Comparison of ENCODE assay signal across 16 cellular contexts in genomic region chr19:19492026-19492610, GRCh38. TPM values are rescaled to one million over a fixed set of nuclear protein-coding genes. Genes with fewer than 3 reads are reported as not detected.
DNase-seq lines count a peak whose midpoint lies in the region; ATAC-seq, FAIRE-seq and TF ChIP-seq lines count a peak whose summit lies in the region.
"Had no signal": no experiment of that assay in that cellular context is flagged by ENCODE, and none has a peak within 500 bp of the region (broad histone marks: within the 10 kb centered on the region; RNA-seq: fewer than 3 reads in every experiment).

No MANE protein-coding gene starts in this region.

- TF ChIP-seq EP300 in HepG2 (IDR thresholded peaks at IDR 0.05; ENCODE audit: low read depth in 2 of 2, low read length in 2 of 2) (no peak), HepG2 (CRISPR knock-in tag; IDR thresholded peaks at IDR 0.05; ENCODE audit: borderline replicate concordance) (no peak)

- H3K36me3 ChIP-seq in HepG2 (replicated peaks in 1 of 2; ENCODE audit: control insufficient read depth in 1 of 2, insufficient read depth in 2 of 2, low read length in 2 of 2): peaks cover 24 to 48% of the 10 kb centered on the region in 2 experiments; a peak in 4 of 5 replicates

- TF ChIP-seq RAD21 in HepG2 (CRISPR knock-in tag; IDR thresholded peaks at IDR 0.05): no peak

- H3K27me3 ChIP-seq in HepG2 (ENCODE audit: control insufficient read depth in 1 of 2, insufficient read depth in 2 of 2, low read length in 2 of 2): no peaks in the 10 kb centered on the region; a peak in 1 of 5 replicates

- WGBS in HepG2 (ENCODE audit: low lambda C conversion rate): 95% methylated on average over 11 of the region's 21 CpGs

- peaks cover 6% of the 10 kb centered on the region for H3K79me2 ChIP-seq in HepG2 (ENCODE audit: insufficient read depth, low read length)

- POLR2A ChIA-PET in WTC11 (lab: Charles Lee) (no interaction called here), HepG2 (lab: Yijun Ruan, JAX) (no interaction called here)

- no peak for FAIRE-seq in HepG2 (lab: Jason Lieb, UNC)
- FAIRE-seq: A204.1, HTR-8/SVneo had no signal

- no peak for TF ChIP-seq CTCF in WTC11 (IDR thresholded peaks at IDR 0.05)
- no peak for TF ChIP-seq CTCF in HepG2 (CRISPR knock-in tag; IDR thresholded peaks at IDR 0.05)

- H3K9ac ChIP-seq in HepG2 (ENCODE audit: insufficient read depth, low read depth, low read length): no peak overlapping the region

- peaks cover under 1% of the 10 kb centered on the region; the same call in 1 of the 2 replicates for H4K20me1 ChIP-seq in HepG2 (ENCODE audit: insufficient read depth, low read length)

- H3K9me3 ChIP-seq in HepG2 (ENCODE audit: low read length): no peaks in the 10 kb centered on the region

- intact Hi-C loops in HepG2 (cut with micrococcal nuclease; ENCODE audit: unreplicated experiment): no loop called here

- no peaks in the 10 kb centered on the region for H3K27me3 Mint-ChIP-seq in activated naive CD8-positive, alpha-beta T cell treated with anti-CD3 and anti-CD28 coated beads for 36 hours
- H3K27me3 Mint-ChIP-seq in activated naive CD8-positive, alpha-beta T cell treated with anti-CD3 and anti-CD28 coated beads, Interleukin-2, amount 50 U/mL, for 24 hours: no peaks in the 10 kb centered on the region
- H3K27me3 Mint-ChIP-seq in WTC11 (ENCODE audit: low read depth): no peaks in the 10 kb centered on the region
- H3K27me3 Mint-ChIP-seq in immature natural killer cell (ENCODE audit: low read depth in 3 of 3): peaks cover 5 to 44% (median 19%) of the 10 kb centered on the region in 3 donors
- H3K27me3 Mint-ChIP-seq: B cell; CD4-positive, alpha-beta T cell had no signal

- no peak for TF ChIP-seq POLR2A in HepG2 (IDR thresholded peaks at IDR 0.05; ENCODE audit: insufficient read depth in 1 of 2, low read depth in 2 of 2, low read length in 2 of 2)

- H3K27ac ChIP-seq in HepG2 (ENCODE audit: extremely low read length, insufficient read depth, low read length): no peak overlapping the region

- in situ Hi-C loops in HepG2 (cut with HindIII; ENCODE audit: extremely low pct_ligation_motif_present, low pct_unique_long_range_greater_than_20kb): loop anchor here (5.0 kb wide), 1 partner anchor 125 kb away; no protein-coding TSS in a partner anchor

- peaks cover 36% of the 10 kb centered on the region for H3K4me1 ChIP-seq in HepG2 (ENCODE audit: insufficient read depth, low read length)

- no peak for DNase-seq in activated naive CD8-positive, alpha-beta T cell treated with anti-CD3 and anti-CD28 coated beads for 36 hours
- no peak for DNase-seq in activated naive CD8-positive, alpha-beta T cell treated with anti-CD3 and anti-CD28 coated beads, Interleukin-2, amount 50 U/mL, for 24 hours
- no peak for DNase-seq in WTC11 (ENCODE audit: low spot score)
- no peak for DNase-seq in HepG2 (ENCODE audit: low spot score)
- DNase-seq in NAMALWA (ENCODE audit: low spot score): no peak
- no peak for DNase-seq in immature natural killer cell
- DNase-seq: C1 segment of cervical spinal cord; Calu3; CD4-positive, alpha-beta T cell; DMS 273 treated with DMSO at 0.1 percent for 48 hours; HCEC 1CT; HFFc6 had no signal

- ATAC-seq in activated naive CD8-positive, alpha-beta T cell treated with anti-CD3 and anti-CD28 coated beads, Interleukin-2, amount 50 U/mL, for 24 hours: no peak
- no peak for ATAC-seq in WTC11
- ATAC-seq in HepG2: no peak
- ATAC-seq in GM19324 (IDR thresholded peaks at IDR 0.05; ENCODE audit: low FRiP score, unreplicated experiment): no peak

- H3K36me3 Mint-ChIP-seq in activated naive CD8-positive, alpha-beta T cell treated with anti-CD3 and anti-CD28 coated beads for 36 hours: peaks cover 10% of the 10 kb centered on the region
- H3K36me3 Mint-ChIP-seq in activated naive CD8-positive, alpha-beta T cell treated with anti-CD3 and anti-CD28 coated beads, Interleukin-2, amount 50 U/mL, for 24 hours (ENCODE audit: low read depth): peaks cover 24% of the 10 kb centered on the region
- peaks cover 42% of the 10 kb centered on the region for H3K36me3 Mint-ChIP-seq in WTC11
- H3K36me3 Mint-ChIP-seq in immature natural killer cell: peaks cover 0 to 9% (median 4%) of the 10 kb centered on the region in 3 donors

- H3K4me3 Mint-ChIP-seq in activated naive CD8-positive, alpha-beta T cell treated with anti-CD3 and anti-CD28 coated beads for 36 hours: no peak overlapping the region
- no peak overlapping the region for H3K4me3 Mint-ChIP-seq in activated naive CD8-positive, alpha-beta T cell treated with anti-CD3 and anti-CD28 coated beads, Interleukin-2, amount 50 U/mL, for 24 hours
- H3K4me3 Mint-ChIP-seq in WTC11 (no peak overlapping the region), immature natural killer cell (no peak overlapping the region)
- H3K4me3 Mint-ChIP-seq: B cell; CD4-positive, alpha-beta T cell; HFFc6 had no signal

- no peak overlapping the region for H3K4me2 ChIP-seq in HepG2 (ENCODE audit: low read depth, low read length)

- H3K4me3 ChIP-seq in HepG2 (replicated peaks in 1 of 3; ENCODE audit: insufficient read depth in 1 of 3, low read depth in 2 of 3, low read length in 3 of 3): no peak overlapping the region

- no peaks in the 10 kb centered on the region for H3K9me3 Mint-ChIP-seq in activated naive CD8-positive, alpha-beta T cell treated with anti-CD3 and anti-CD28 coated beads for 36 hours
- H3K9me3 Mint-ChIP-seq in activated naive CD8-positive, alpha-beta T cell treated with anti-CD3 and anti-CD28 coated beads, Interleukin-2, amount 50 U/mL, for 24 hours: no peaks in the 10 kb centered on the region
- no peaks in the 10 kb centered on the region for H3K9me3 Mint-ChIP-seq in WTC11
- no peaks in the 10 kb centered on the region for H3K9me3 Mint-ChIP-seq in immature natural killer cell
- H3K9me3 Mint-ChIP-seq: CD4-positive, alpha-beta T cell; HFFc6 had no signal

- no TSS peak for BruUV-seq in HepG2 (replicated peaks; lab: Mats Ljungman, UMichigan)

- no peak overlapping the region for H2AFZ ChIP-seq in HepG2 (ENCODE audit: low read length)

- CTCF ChIA-PET in WTC11 (lab: Charles Lee): interaction anchor here (5.2 kb wide), 1 partner anchor 126 kb away, joined by 84 read pairs; no protein-coding TSS in a partner anchor
- CTCF ChIA-PET in HepG2 (lab: Yijun Ruan, JAX; ENCODE audit: low intra/inter-chr PET ratio, low total read pairs): no interaction called here

- peaks cover 34% of the 10 kb centered on the region for H3K4me1 Mint-ChIP-seq in activated naive CD8-positive, alpha-beta T cell treated with anti-CD3 and anti-CD28 coated beads for 36 hours
- H3K4me1 Mint-ChIP-seq in activated naive CD8-positive, alpha-beta T cell treated with anti-CD3 and anti-CD28 coated beads, Interleukin-2, amount 50 U/mL, for 24 hours: peaks cover 45% of the 10 kb centered on the region
- H3K4me1 Mint-ChIP-seq in WTC11 (peaks cover 32% of the 10 kb centered on the region), immature natural killer cell (peaks cover 44% of the 10 kb centered on the region in 2 donors)

- peak overlapping the region; percentile 58 for H3K27ac Mint-ChIP-seq in activated naive CD8-positive, alpha-beta T cell treated with anti-CD3 and anti-CD28 coated beads for 36 hours
- no peak overlapping the region for H3K27ac Mint-ChIP-seq in activated naive CD8-positive, alpha-beta T cell treated with anti-CD3 and anti-CD28 coated beads, Interleukin-2, amount 50 U/mL, for 24 hours
- peak overlapping the region; percentile 76; the same call in 1 of the 2 replicates for H3K27ac Mint-ChIP-seq in WTC11
- peak overlapping the region in 2 of 6 donors; percentile 9 to 45 for H3K27ac Mint-ChIP-seq in immature natural killer cell
- H3K27ac Mint-ChIP-seq: B cell; CD4-positive, alpha-beta T cell; HFFc6 had no signal

RNA-seq across cellular contexts. Expression of gene TSSK6, which starts 23.2 kb away (rescaled TPM):
- 1 to 10 TPM; 3.0 to 3.1 TPM for total RNA-seq in activated naive CD8-positive, alpha-beta T cell treated with anti-CD3 and anti-CD28 coated beads for 36 hours
- total RNA-seq in WTC11 (2021) (4.7 to 7.8 TPM (median 7.7 TPM) in 3 replicates), HepG2 (2016; rRNA removed; fragmentation: Illumina TruSeq; extraction: Trizol) (0.71 and 0.86 TPM in 2 replicates)
- total RNA-seq in HepG2 (2016; cell fraction: cytosol; rRNA removed; fragmentation: Illumina TruSeq; extraction: Trizol; ENCODE audit: low read depth): 0.35 and 0.40 TPM in 2 replicates
- total RNA-seq in HepG2 (2016; cell fraction: insoluble cytoplasmic fraction; rRNA removed; fragmentation: Illumina TruSeq; extraction: Trizol): 0.65 and 0.85 TPM in 2 replicates
- total RNA-seq in HepG2 (2016; cell fraction: membrane; rRNA removed; fragmentation: Illumina TruSeq; extraction: Trizol): 0.83 and 1.3 TPM in 2 replicates
- total RNA-seq in HepG2 (2016; cell fraction: nucleus; rRNA removed; fragmentation: Illumina TruSeq; extraction: Trizol): 0.50 and 1.3 TPM in 2 replicates
- polyA plus RNA-seq in HepG2 (2011; rRNA removed) (1.2 and 2.0 TPM in 2 replicates), immature natural killer cell (under 1 TPM in 2 of 3 donors, not detected in 1; 0.66 to 0.96 TPM)
- 1.4 and 2.8 TPM in 2 replicates for polyA plus RNA-seq in HepG2 (2011; cell fraction: cytosol; rRNA removed)
- polyA plus RNA-seq in HepG2 (2011; cell fraction: nucleus; rRNA removed): 6.3 and 8.3 TPM in 2 replicates
- polyA plus RNA-seq in HepG2 (2012): 0.81 and 1.2 TPM in 2 replicates
- 0.16 and 0.19 TPM in 2 replicates for polyA plus RNA-seq in HepG2 (2016; cell fraction: cytosol; fragmentation: Illumina TruSeq; extraction: Trizol; ENCODE audit: low read depth)
- polyA plus RNA-seq in HepG2 (2016; cell fraction: insoluble cytoplasmic fraction; fragmentation: Illumina TruSeq; extraction: Trizol; ENCODE audit: low read depth): 1.1 and 1.7 TPM in 2 replicates
- polyA plus RNA-seq in HepG2 (2016; cell fraction: membrane; fragmentation: Illumina TruSeq; extraction: Trizol; ENCODE audit: low read depth): 0.68 and 0.82 TPM in 2 replicates
- 1.3 and 2.4 TPM in 2 replicates for polyA plus RNA-seq in HepG2 (2016; cell fraction: nucleus; fragmentation: Illumina TruSeq; extraction: Trizol; ENCODE audit: insufficient read depth, low read depth)
- 2.0 and 5.3 TPM in 2 replicates for polyA minus RNA-seq in HepG2 (2011; rRNA and poly(A)+ RNA removed; ENCODE audit: low replicate concordance)
- 1.3 and 1.5 TPM in 2 replicates for polyA minus RNA-seq in HepG2 (2011; cell fraction: cytosol; rRNA and poly(A)+ RNA removed)
- 1.9 and 3.7 TPM in 2 replicates for polyA minus RNA-seq in HepG2 (2011; cell fraction: nucleus; rRNA and poly(A)+ RNA removed)

RNA-seq across cellular contexts. Expression of gene NDUFA13, which starts 23.9 kb away (rescaled TPM):
- 100 to 1,000 TPM; 306 to 312 TPM for total RNA-seq in activated naive CD8-positive, alpha-beta T cell treated with anti-CD3 and anti-CD28 coated beads for 36 hours
- 519 to 568 TPM (median 552 TPM) in 3 replicates for total RNA-seq in WTC11 (2021)
- total RNA-seq in HepG2 (2016; rRNA removed; fragmentation: Illumina TruSeq; extraction: Trizol): 278 and 337 TPM in 2 replicates
- total RNA-seq in HepG2 (2016; cell fraction: cytosol; rRNA removed; fragmentation: Illumina TruSeq; extraction: Trizol; ENCODE audit: low read depth): 98.4 and 99.8 TPM in 2 replicates
- 323 and 362 TPM in 2 replicates for total RNA-seq in HepG2 (2016; cell fraction: insoluble cytoplasmic fraction; rRNA removed; fragmentation: Illumina TruSeq; extraction: Trizol)
- 84.6 and 89.0 TPM in 2 replicates for total RNA-seq in HepG2 (2016; cell fraction: membrane; rRNA removed; fragmentation: Illumina TruSeq; extraction: Trizol)
- 193 and 208 TPM in 2 replicates for total RNA-seq in HepG2 (2016; cell fraction: nucleus; rRNA removed; fragmentation: Illumina TruSeq; extraction: Trizol)
- polyA plus RNA-seq in HepG2 (2011; rRNA removed): 366 and 368 TPM in 2 replicates
- 715 and 846 TPM in 2 replicates for polyA plus RNA-seq in HepG2 (2011; cell fraction: cytosol; rRNA removed)
- 199 and 226 TPM in 2 replicates for polyA plus RNA-seq in HepG2 (2011; cell fraction: nucleus; rRNA removed)
- 207 and 262 TPM in 2 replicates for polyA plus RNA-seq in HepG2 (2012)
- 72.4 and 85.3 TPM in 2 replicates for polyA plus RNA-seq in HepG2 (2016; cell fraction: cytosol; fragmentation: Illumina TruSeq; extraction: Trizol; ENCODE audit: low read depth)
- 186 TPM in 2 replicates for polyA plus RNA-seq in HepG2 (2016; cell fraction: insoluble cytoplasmic fraction; fragmentation: Illumina TruSeq; extraction: Trizol; ENCODE audit: low read depth)
- polyA plus RNA-seq in HepG2 (2016; cell fraction: membrane; fragmentation: Illumina TruSeq; extraction: Trizol; ENCODE audit: low read depth): 52.4 and 56.3 TPM in 2 replicates
- polyA plus RNA-seq in HepG2 (2016; cell fraction: nucleus; fragmentation: Illumina TruSeq; extraction: Trizol; ENCODE audit: insufficient read depth, low read depth): 235 and 237 TPM in 2 replicates
- 73.2 and 83.5 TPM in 2 replicates for polyA minus RNA-seq in HepG2 (2011; rRNA and poly(A)+ RNA removed; ENCODE audit: low replicate concordance)
- 58.6 and 70.0 TPM in 2 replicates for polyA minus RNA-seq in HepG2 (2011; cell fraction: cytosol; rRNA and poly(A)+ RNA removed)
- polyA minus RNA-seq in HepG2 (2011; cell fraction: nucleus; rRNA and poly(A)+ RNA removed): 42.1 and 44.4 TPM in 2 replicates
- 100 to 1,000 TPM; 242 to 566 (median 301) TPM for polyA plus RNA-seq in immature natural killer cell

RNA-seq across cellular contexts. Expression of gene YJEFN3, which starts 36.6 kb away (rescaled TPM):
- total RNA-seq in activated naive CD8-positive, alpha-beta T cell treated with anti-CD3 and anti-CD28 coated beads for 36 hours: 1 to 10 TPM; 5.7 to 7.8 TPM
- 10.2 to 11.9 TPM (median 11.1 TPM) in 3 replicates for total RNA-seq in WTC11 (2021)
- total RNA-seq in HepG2 (2016; rRNA removed; fragmentation: Illumina TruSeq; extraction: Trizol): 0.32 and 0.89 TPM in 2 replicates
- total RNA-seq in HepG2 (2016; cell fraction: cytosol; rRNA removed; fragmentation: Illumina TruSeq; extraction: Trizol; ENCODE audit: low read depth): 0.30 and 0.44 TPM in 2 replicates
- total RNA-seq in HepG2 (2016; cell fraction: insoluble cytoplasmic fraction; rRNA removed; fragmentation: Illumina TruSeq; extraction: Trizol): 0.19 and 0.69 TPM in 2 replicates
- 0.28 and 0.41 TPM in 2 replicates for total RNA-seq in HepG2 (2016; cell fraction: membrane; rRNA removed; fragmentation: Illumina TruSeq; extraction: Trizol)
- total RNA-seq in HepG2 (2016; cell fraction: nucleus; rRNA removed; fragmentation: Illumina TruSeq; extraction: Trizol): 1.1 and 1.4 TPM in 2 replicates
- 4.0 TPM in 2 replicates for polyA plus RNA-seq in HepG2 (2011; rRNA removed)
- 0.47 and 1.4 TPM in 2 replicates for polyA plus RNA-seq in HepG2 (2011; cell fraction: cytosol; rRNA removed)
- 61.3 and 67.2 TPM in 2 replicates for polyA plus RNA-seq in HepG2 (2011; cell fraction: nucleus; rRNA removed)
- 5.6 and 8.4 TPM in 2 replicates for polyA plus RNA-seq in HepG2 (2012)
- 0.37 TPM in 1 of 2 replicates, not detected in the other for polyA plus RNA-seq in HepG2 (2016; cell fraction: cytosol; fragmentation: Illumina TruSeq; extraction: Trizol; ENCODE audit: low read depth)
- polyA plus RNA-seq in HepG2 (2016; cell fraction: insoluble cytoplasmic fraction; fragmentation: Illumina TruSeq; extraction: Trizol; ENCODE audit: low read depth): 0.09 TPM in 1 of 2 replicates, not detected in the other
- polyA plus RNA-seq in HepG2 (2016; cell fraction: membrane; fragmentation: Illumina TruSeq; extraction: Trizol; ENCODE audit: low read depth): not detected in 2 replicates
- polyA plus RNA-seq in HepG2 (2016; cell fraction: nucleus; fragmentation: Illumina TruSeq; extraction: Trizol; ENCODE audit: insufficient read depth, low read depth): 9.8 and 10.6 TPM in 2 replicates
- polyA minus RNA-seq in HepG2 (2011; rRNA and poly(A)+ RNA removed; ENCODE audit: low replicate concordance): 0.86 and 2.2 TPM in 2 replicates
- 0.49 TPM in 1 of 2 replicates, not detected in the other for polyA minus RNA-seq in HepG2 (2011; cell fraction: cytosol; rRNA and poly(A)+ RNA removed)
- polyA minus RNA-seq in HepG2 (2011; cell fraction: nucleus; rRNA and poly(A)+ RNA removed): 5.0 and 5.3 TPM in 2 replicates
- polyA plus RNA-seq in immature natural killer cell: under 1 TPM in 1 of 3 donors, not detected in 2; 0.21 TPM

RNA-seq across cellular contexts. Expression of gene CILP2, which starts 45.9 kb away (rescaled TPM):
- under 1 TPM; 0.18 to 0.23 TPM for total RNA-seq in activated naive CD8-positive, alpha-beta T cell treated with anti-CD3 and anti-CD28 coated beads for 36 hours
- 7.9 to 10.6 TPM (median 10.1 TPM) in 3 replicates for total RNA-seq in WTC11 (2021)
- total RNA-seq in HepG2 (2016; rRNA removed; fragmentation: Illumina TruSeq; extraction: Trizol): 0.09 TPM in 1 of 2 replicates, not detected in the other
- total RNA-seq in HepG2 (2016; cell fraction: cytosol; rRNA removed; fragmentation: Illumina TruSeq; extraction: Trizol; ENCODE audit: low read depth): not detected in 2 replicates
- 0.15 TPM in 1 of 2 replicates, not detected in the other for total RNA-seq in HepG2 (2016; cell fraction: insoluble cytoplasmic fraction; rRNA removed; fragmentation: Illumina TruSeq; extraction: Trizol)
- not detected in 2 replicates for total RNA-seq in HepG2 (2016; cell fraction: membrane; rRNA removed; fragmentation: Illumina TruSeq; extraction: Trizol)
- 0.16 and 0.19 TPM in 2 replicates for total RNA-seq in HepG2 (2016; cell fraction: nucleus; rRNA removed; fragmentation: Illumina TruSeq; extraction: Trizol)
- 0.18 and 0.37 TPM in 2 replicates for polyA plus RNA-seq in HepG2 (2011; rRNA removed)
- polyA plus RNA-seq in HepG2 (2011; cell fraction: cytosol; rRNA removed): 0.16 and 0.19 TPM in 2 replicates
- 0.66 and 0.74 TPM in 2 replicates for polyA plus RNA-seq in HepG2 (2011; cell fraction: nucleus; rRNA removed)
- polyA plus RNA-seq in HepG2 (2012): 0.31 and 0.51 TPM in 2 replicates
- polyA plus RNA-seq in HepG2 (2016; cell fraction: cytosol; fragmentation: Illumina TruSeq; extraction: Trizol; ENCODE audit: low read depth): not detected in 2 replicates
- polyA plus RNA-seq in HepG2 (2016; cell fraction: insoluble cytoplasmic fraction; fragmentation: Illumina TruSeq; extraction: Trizol; ENCODE audit: low read depth): 0.05 and 0.12 TPM in 2 replicates
- polyA plus RNA-seq in HepG2 (2016; cell fraction: membrane; fragmentation: Illumina TruSeq; extraction: Trizol; ENCODE audit: low read depth): not detected in 2 replicates
- 0.35 and 0.44 TPM in 2 replicates for polyA plus RNA-seq in HepG2 (2016; cell fraction: nucleus; fragmentation: Illumina TruSeq; extraction: Trizol; ENCODE audit: insufficient read depth, low read depth)
- polyA minus RNA-seq in HepG2 (2011; rRNA and poly(A)+ RNA removed; ENCODE audit: low replicate concordance): 0.20 and 0.30 TPM in 2 replicates
- polyA minus RNA-seq in HepG2 (2011; cell fraction: cytosol; rRNA and poly(A)+ RNA removed): 0.26 and 0.30 TPM in 2 replicates
- 0.26 and 0.37 TPM in 2 replicates for polyA minus RNA-seq in HepG2 (2011; cell fraction: nucleus; rRNA and poly(A)+ RNA removed)
- polyA plus RNA-seq in immature natural killer cell: not detected
